ENCODE assay signal across 22 cellular contexts in the genomic region with DNA sequence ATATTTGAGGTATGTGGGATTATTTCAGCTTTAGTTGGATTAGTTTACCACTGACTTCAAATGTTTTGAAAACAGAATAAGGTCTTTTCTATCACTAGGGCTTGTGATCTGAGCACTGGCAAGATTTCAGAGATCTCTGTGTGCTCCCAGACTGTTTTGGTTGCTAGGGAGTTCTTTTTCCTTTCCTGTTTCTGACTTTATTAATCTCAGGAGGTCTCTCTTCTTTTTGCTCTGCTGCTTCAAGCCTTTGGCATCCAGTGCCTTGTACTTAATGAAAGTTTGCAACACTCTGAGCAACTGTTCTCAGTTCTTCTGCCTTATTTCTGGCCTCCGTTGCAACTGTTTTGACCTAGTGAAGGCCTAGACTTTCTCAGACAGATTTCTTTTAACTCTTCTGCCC. TPM values are rescaled to one million over a fixed set of nuclear protein-coding genes. Genes with fewer than 3 reads are reported as not detected.
DNase-seq lines count a peak whose midpoint lies in the region; ATAC-seq, FAIRE-seq and TF ChIP-seq lines count a peak whose summit lies in the region.
"Had no signal": no experiment of that assay in that cellular context is flagged by ENCODE, and none has a peak within 500 bp of the region (broad histone marks: within the 10 kb centered on the region; RNA-seq: fewer than 3 reads in every experiment).

No MANE protein-coding gene starts in this region.

- no peaks in the 10 kb centered on the region for H3K79me1 ChIP-seq in trophoblast cell (ENCODE audit: low read length)

- H3K18ac ChIP-seq in trophoblast cell (ENCODE audit: low read length): no peak overlapping the region

- H4K12ac ChIP-seq in trophoblast cell (ENCODE audit: low read depth, low read length): no peak overlapping the region

- peaks cover 6% of the 10 kb centered on the region for H3K4me1 ChIP-seq in left ventricle myocardium inferior
- H3K4me1 ChIP-seq in thoracic aorta (ENCODE audit: control insufficient read depth in 1 of 2, low read depth in 2 of 2): peaks cover 13 to 53% of the 10 kb centered on the region in 2 donors
- no peaks in the 10 kb centered on the region for H3K4me1 ChIP-seq in PC-9 (replicated peaks; ENCODE audit: insufficient read depth)
- no peaks in the 10 kb centered on the region for H3K4me1 ChIP-seq in trophoblast cell (ENCODE audit: control insufficient read depth in 1 of 2, insufficient read depth in 2 of 2, low read length in 2 of 2)

- H3K27me3 ChIP-seq in left ventricle myocardium inferior (ENCODE audit: low read depth) (no peaks in the 10 kb centered on the region), thoracic aorta (replicated peaks; ENCODE audit: insufficient read depth) (no peaks in the 10 kb centered on the region), PC-9 (ENCODE audit: insufficient read depth, low read depth) (no peaks in the 10 kb centered on the region), trophoblast cell (ENCODE audit: insufficient read depth, low read length) (no peaks in the 10 kb centered on the region)

- peak; percentile 94 for FAIRE-seq in endometrium (lab: Jason Lieb, UNC)
- FAIRE-seq: endothelial cell of umbilical vein had no signal

- no peaks in the 10 kb centered on the region for H3K36me3 Mint-ChIP-seq in T-helper 17 cell (ENCODE audit: low read depth)
- H3K36me3 Mint-ChIP-seq: CD8-positive, alpha-beta T cell; natural killer cell treated with Interleukin-12 subunit alpha and Interleukin-12 subunit beta and Interleukin-15 and Interleukin-18, amount 100 ng/mL, for 72 hours had no signal

- peak; percentile 81 for ATAC-seq in thoracic aorta (ENCODE audit: insufficient number of reproducible peaks, low FRiP score, low read depth)
- ATAC-seq in T-helper 17 cell: no peak
- ATAC-seq: CD8-positive, alpha-beta T cell; GM23338; natural killer cell treated with Interleukin-12 subunit alpha and Interleukin-12 subunit beta and Interleukin-15 and Interleukin-18, amount 100 ng/mL, for 72 hours; stimulated activated naive CD8-positive, alpha-beta T cell treated with anti-CD3 and anti-CD28 coated beads, Interleukin-15, Interleukin-2, amounts not matched to agents 100 U/mL and 50 U/mL, for 24 hours had no signal

- no peak overlapping the region for H4K91ac ChIP-seq in trophoblast cell (ENCODE audit: low read depth, low read length)

- peak overlapping the region; percentile 69 for H3K27ac ChIP-seq in left ventricle myocardium inferior (replicated peaks)
- H3K27ac ChIP-seq in thoracic aorta: peak overlapping the region; percentile 52 to 84
- no peak overlapping the region for H3K27ac ChIP-seq in PC-9
- H3K27ac ChIP-seq in trophoblast cell (ENCODE audit: low read depth, low read length): no peak overlapping the region

- CTCF ChIA-PET in PC-9 (lab: Charles Lee): no interaction called here
- CTCF ChIA-PET in HEK293T (lab: Yijun Ruan, JAX): no interaction called here

- H2AFZ ChIP-seq in PC-9 (no peak overlapping the region), trophoblast cell (ENCODE audit: insufficient read depth, low read length, poor library complexity) (no peak overlapping the region)
- H2AFZ ChIP-seq: GM23338 had no signal

- no peaks in the 10 kb centered on the region for H3K9me2 ChIP-seq in PC-9 (ENCODE audit: insufficient read depth)

- H3K9ac ChIP-seq in trophoblast cell (ENCODE audit: low read length): no peak overlapping the region

- H3K36me3 ChIP-seq in left ventricle myocardium inferior: no peaks in the 10 kb centered on the region
- H3K36me3 ChIP-seq in thoracic aorta: no peaks in the 10 kb centered on the region
- H3K36me3 ChIP-seq in PC-9 (ENCODE audit: low read depth): no peaks in the 10 kb centered on the region
- H3K36me3 ChIP-seq in trophoblast cell (ENCODE audit: control insufficient read depth in 1 of 2, insufficient read depth in 2 of 2, low read length in 2 of 2): no peaks in the 10 kb centered on the region

- no peak overlapping the region for H2BK120ac ChIP-seq in trophoblast cell (ENCODE audit: insufficient read depth, low read length, poor library complexity)

- POLR2A ChIA-PET in PC-9 (lab: Charles Lee; ENCODE audit: unreplicated experiment) (no interaction called here), HEK293T (lab: Yijun Ruan, JAX) (no interaction called here)

- no peaks in the 10 kb centered on the region for H4K20me1 ChIP-seq in PC-9 (ENCODE audit: insufficient read depth)

- TF ChIP-seq CTCF in left ventricle myocardium inferior (IDR thresholded peaks at IDR 0.05; ENCODE audit: borderline replicate concordance) (no peak), thoracic aorta (IDR thresholded peaks at IDR 0.05) (no peak), PC-9 (conservative IDR thresholded peaks at IDR 0.05) (no peak)

- WGBS in trophoblast cell (ENCODE audit: extremely low coverage, insufficient coverage, insufficient read length): no CpG with 5 or more reads among the region's 1 CpG

- DNase-seq in left ventricle myocardium inferior: no peak
- peak; percentile 36 for DNase-seq in pons (ENCODE audit: low spot score)
- no peak for DNase-seq in thoracic aorta (ENCODE audit: low spot score)
- DNase-seq in PC-9: no peak
- DNase-seq in trophoblast cell: no peak
- DNase-seq in HEK293T (ENCODE audit: extremely low spot score): no peak
- DNase-seq in T-helper 17 cell: no peak
- DNase-seq: activated CD4-positive, alpha-beta T cell treated with anti-CD3 and anti-CD28 coated beads, Interleukin-2, amount 10 ng/mL, durations not matched to agents 24 days and 14 days; activated CD8-positive, alpha-beta memory T cell treated with anti-CD3 and anti-CD28 coated beads, Interleukin-2, amount 50 U/mL, for 4 hours; activated naive CD4-positive, alpha-beta T cell; CD8-positive, alpha-beta T cell; cortex of kidney; NCI-H187 treated with DMSO at 0.1 percent for 48 hours; NCI-H446; retina; RPMI8226; stimulated activated CD4-positive, alpha-beta T cell treated with anti-CD3 and anti-CD28 coated beads, Interleukin-1b, Interleukin-23, amount 100 ng/mL, for 48 hours; stimulated activated naive CD8-positive, alpha-beta T cell treated with anti-CD3 and anti-CD28 coated beads, Interleukin-15, Interleukin-2, amounts not matched to agents 100 U/mL and 50 U/mL, for 24 hours had no signal

- H3K79me2 ChIP-seq in PC-9 (ENCODE audit: low read depth) (no peaks in the 10 kb centered on the region), trophoblast cell (ENCODE audit: control insufficient read depth, insufficient read depth, low read length, poor library complexity) (no peaks in the 10 kb centered on the region)

- H3K4me1 Mint-ChIP-seq in T-helper 17 cell: peaks cover 2% of the 10 kb centered on the region
- H3K4me1 Mint-ChIP-seq: activated CD4-positive, alpha-beta T cell treated with anti-CD3 and anti-CD28 coated beads, Interleukin-2, amount 10 ng/mL, durations not matched to agents 24 days and 14 days; GM23338 had no signal

- H3K23ac ChIP-seq in trophoblast cell (ENCODE audit: low read length): no peak overlapping the region

- H4K8ac ChIP-seq in trophoblast cell (ENCODE audit: low read depth, low read length): no peak overlapping the region

- intact Hi-C loops in left ventricle myocardium inferior (cut with micrococcal nuclease) (no loop called here), PC-9 (cut with micrococcal nuclease; ENCODE audit: unreplicated experiment) (no loop called here)

- no TSS peak for BruUV-seq in PC-9 (replicated peaks; lab: Mats Ljungman, UMichigan)

- no peak overlapping the region for H2BK5ac ChIP-seq in trophoblast cell (ENCODE audit: low read depth, low read length, poor library complexity)

- H3K4me3 ChIP-seq in left ventricle myocardium inferior (peak overlapping the region; percentile 8), thoracic aorta (peak overlapping the region; percentile 44), PC-9 (no peak overlapping the region), trophoblast cell (ENCODE audit: low read depth, low read length) (no peak overlapping the region)
- H3K4me3 ChIP-seq: GM23338 had no signal

- no peak overlapping the region for H3K14ac ChIP-seq in trophoblast cell (ENCODE audit: low read length)

- H2BK12ac ChIP-seq in trophoblast cell (ENCODE audit: low read length): no peak overlapping the region

- H3K9me3 ChIP-seq in left ventricle myocardium inferior (replicated peaks): no peaks in the 10 kb centered on the region
- H3K9me3 ChIP-seq in thoracic aorta: no peaks in the 10 kb centered on the region
- H3K9me3 ChIP-seq in PC-9 (ENCODE audit: insufficient read depth, low read depth): no peaks in the 10 kb centered on the region
- H3K9me3 ChIP-seq in trophoblast cell (ENCODE audit: insufficient read depth, low read depth, low read length): no peaks in the 10 kb centered on the region
- H3K9me3 ChIP-seq in T-helper 17 cell (ENCODE audit: control insufficient read depth, low read length, poor library complexity, severe bottlenecking): no peaks in the 10 kb centered on the region

- H2AK5ac ChIP-seq in trophoblast cell (ENCODE audit: low read length): no peak overlapping the region

- H3K4ac ChIP-seq in trophoblast cell (ENCODE audit: low read depth, low read length): no peak overlapping the region

- H3K4me2 ChIP-seq in PC-9 (no peak overlapping the region), trophoblast cell (ENCODE audit: low read length) (no peak overlapping the region)
- H3K4me2 ChIP-seq: GM23338 had no signal

- H3K27me3 Mint-ChIP-seq in T-helper 17 cell: peaks cover 36% of the 10 kb centered on the region

- no peaks in the 10 kb centered on the region for H3F3A ChIP-seq in PC-9 (ENCODE audit: insufficient read depth, low read depth)

- no peak overlapping the region for H3K4me3 Mint-ChIP-seq in T-helper 17 cell
- H3K4me3 Mint-ChIP-seq: activated CD4-positive, alpha-beta T cell treated with anti-CD3 and anti-CD28 coated beads, Interleukin-2, amount 10 ng/mL, durations not matched to agents 24 days and 14 days; CD8-positive, alpha-beta T cell; GM23338; natural killer cell treated with Interleukin-12 subunit alpha and Interleukin-12 subunit beta and Interleukin-15 and Interleukin-18, amount 100 ng/mL, for 72 hours had no signal

- H3K27ac Mint-ChIP-seq in T-helper 17 cell: no peak overlapping the region
- H3K27ac Mint-ChIP-seq: activated CD4-positive, alpha-beta T cell treated with anti-CD3 and anti-CD28 coated beads, Interleukin-2, amount 10 ng/mL, durations not matched to agents 24 days and 14 days; CD8-positive, alpha-beta T cell; GM23338; natural killer cell treated with Interleukin-12 subunit alpha and Interleukin-12 subunit beta and Interleukin-15 and Interleukin-18, amount 100 ng/mL, for 72 hours had no signal

TF ChIP-seq in HEK293T, 16 proteins besides CTCF, POLR2A, EP300 and RAD21 (continues in another document):
- TF ChIP-seq HDGF (IDR thresholded peaks at IDR 0.05; ENCODE audit: borderline replicate concordance) (no peak), TARDBP (IDR thresholded peaks at IDR 0.05) (no peak), L3MBTL2 (conservative IDR thresholded peaks at IDR 0.05) (no peak), LEF1 (IDR thresholded peaks at IDR 0.05; ENCODE audit: borderline replicate concordance) (no peak), FOXK2 (IDR thresholded peaks at IDR 0.05) (no peak), NFRKB (IDR thresholded peaks at IDR 0.05) (no peak), ARNT (IDR thresholded peaks at IDR 0.05) (no peak), FOXM1 (IDR thresholded peaks at IDR 0.05; ENCODE audit: borderline replicate concordance) (no peak)

RNA-seq across cellular contexts. Expression of a gene that starts 32.1 kb away (rescaled TPM):
- 9.8 TPM for total RNA-seq in left ventricle myocardium inferior
- 10 to 100 TPM in 1 of 2 donors, 1 to 10 TPM in 1; 9.1 to 22.6 TPM for total RNA-seq in thoracic aorta
- 7.9 and 11.0 TPM in 2 replicates for total RNA-seq in PC-9 (2021)
- 18.3 and 18.9 TPM in 2 replicates for polyA plus RNA-seq in trophoblast cell (2013)
- total RNA-seq in T-helper 17 cell: 10 to 100 TPM; 25.5 to 29.5 TPM

Comparison
In these comparisons a context has a peak if more than half of its experiments do, and no peak if none do; other contexts are left out.
1. H3K27ac ChIP-seq: peak in left ventricle myocardium inferior (single experiment) and thoracic aorta (2 of 2); none in PC-9 (single experiment) and trophoblast cell (single experiment).
2. H3K4me3 ChIP-seq: peak in left ventricle myocardium inferior (single experiment) and thoracic aorta (single experiment); none in PC-9 (single experiment) and trophoblast cell (single experiment).